In genomic region chr14:46661728-46662127, GRCh38 we compare ENCODE assay signal across 2 cellular contexts.
TF ChIP-seq lines count a peak whose summit lies in the region.

No MANE protein-coding gene starts in this region.

TF ChIP-seq in liver, 16 proteins besides CTCF, POLR2A, EP300 and RAD21:
- TF ChIP-seq, protein P1, sequence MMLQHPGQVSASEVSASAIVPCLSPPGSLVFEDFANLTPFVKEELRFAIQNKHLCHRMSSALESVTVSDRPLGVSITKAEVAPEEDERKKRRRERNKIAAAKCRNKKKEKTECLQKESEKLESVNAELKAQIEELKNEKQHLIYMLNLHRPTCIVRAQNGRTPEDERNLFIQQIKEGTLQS (IDR thresholded peaks at IDR 0.05) = no peak
TF ChIP-seq in liver: peak in this region for 0.

TF ChIP-seq in HepG2, 621 proteins besides CTCF, POLR2A, EP300 and RAD21:
- TF ChIP-seq GATAD1 (CRISPR knock-in tag; IDR thresholded peaks at IDR 0.05) (no peak), GTF2F1 (IDR thresholded peaks at IDR 0.05; ENCODE audit: low read length) (no peak), SKI (IDR thresholded peaks at IDR 0.05; ENCODE audit: partially characterized antibody) (no peak), HOXA5 (CRISPR knock-in tag; IDR thresholded peaks at IDR 0.05) (no peak), ZNF556 (CRISPR knock-in tag; IDR thresholded peaks at IDR 0.05; ENCODE audit: borderline replicate concordance) (no peak), ZNF558 (CRISPR knock-in tag; IDR thresholded peaks at IDR 0.05; ENCODE audit: borderline replicate concordance) (no peak), SAP130 (CRISPR knock-in tag; IDR thresholded peaks at IDR 0.05; ENCODE audit: low read depth) (no peak), ZBTB40 (IDR thresholded peaks at IDR 0.05) (no peak), ZBTB40 (CRISPR knock-in tag; IDR thresholded peaks at IDR 0.05) (no peak)
- TF ChIP-seq, protein P2, sequence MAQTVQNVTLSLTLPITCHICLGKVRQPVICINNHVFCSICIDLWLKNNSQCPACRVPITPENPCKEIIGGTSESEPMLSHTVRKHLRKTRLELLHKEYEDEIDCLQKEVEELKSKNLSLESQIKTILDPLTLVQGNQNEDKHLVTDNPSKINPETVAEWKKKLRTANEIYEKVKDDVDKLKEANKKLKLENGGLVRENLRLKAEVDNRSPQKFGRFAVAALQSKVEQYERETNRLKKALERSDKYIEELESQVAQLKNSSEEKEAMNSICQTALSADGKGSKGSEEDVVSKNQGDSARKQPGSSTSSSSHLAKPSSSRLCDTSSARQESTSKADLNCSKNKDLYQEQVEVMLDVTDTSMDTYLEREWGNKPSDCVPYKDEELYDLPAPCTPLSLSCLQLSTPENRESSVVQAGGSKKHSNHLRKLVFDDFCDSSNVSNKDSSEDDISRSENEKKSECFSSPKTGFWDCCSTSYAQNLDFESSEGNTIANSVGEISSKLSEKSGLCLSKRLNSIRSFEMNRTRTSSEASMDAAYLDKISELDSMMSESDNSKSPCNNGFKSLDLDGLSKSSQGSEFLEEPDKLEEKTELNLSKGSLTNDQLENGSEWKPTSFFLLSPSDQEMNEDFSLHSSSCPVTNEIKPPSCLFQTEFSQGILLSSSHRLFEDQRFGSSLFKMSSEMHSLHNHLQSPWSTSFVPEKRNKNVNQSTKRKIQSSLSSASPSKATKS (CRISPR knock-in tag; IDR thresholded peaks at IDR 0.05) = no peak
